Comparison of ENCODE assay signal across 24 cellular contexts in the genomic region with DNA sequence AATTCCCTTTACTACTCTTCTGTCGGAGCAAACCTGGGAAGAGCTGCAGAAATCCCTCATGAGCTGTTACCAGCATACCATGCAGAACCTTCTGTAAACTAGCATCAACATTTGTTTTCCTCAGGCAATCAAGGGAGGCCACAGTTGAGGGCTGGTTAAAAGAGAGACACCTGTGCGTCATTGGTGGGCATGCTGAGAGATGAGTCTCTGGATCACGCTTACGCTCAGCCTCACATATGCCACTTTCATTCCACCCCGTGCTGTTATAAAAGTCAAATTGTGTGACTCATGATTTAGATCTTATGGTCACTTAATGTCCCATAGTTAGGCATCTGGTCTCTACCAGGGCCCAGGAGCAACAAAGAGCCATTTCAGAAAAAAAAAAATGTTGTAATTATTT.
"Had no signal": no experiment of that assay in that cellular context is flagged by ENCODE, and none has a peak within 500 bp of the region (broad histone marks: within the 10 kb centered on the region; RNA-seq: fewer than 3 reads in every experiment).

No MANE protein-coding gene starts in this region.

- H3K36me3 Mint-ChIP-seq: natural killer cell treated with Interleukin-12 subunit alpha and Interleukin-12 subunit beta and Interleukin-15 and Interleukin-18, amount 100 ng/mL, for 72 hours; stimulated activated effector memory CD8-positive, alpha-beta T cell treated with anti-CD3 and anti-CD28 coated beads, Interleukin-12 subunit alpha, Interleukin-12 subunit beta, amount 100 ng/mL, for 72 hours had no signal

- H3K27ac Mint-ChIP-seq: immature natural killer cell; natural killer cell treated with Interleukin-12 subunit alpha and Interleukin-12 subunit beta and Interleukin-15 and Interleukin-18, amount 100 ng/mL, for 72 hours; stimulated activated effector memory CD8-positive, alpha-beta T cell treated with anti-CD3 and anti-CD28 coated beads, Interleukin-12 subunit alpha, Interleukin-12 subunit beta, amount 100 ng/mL, for 72 hours had no signal

- H3K27ac ChIP-seq: dorsolateral prefrontal cortex, lower lobe of right lung, neutrophil, parathyroid adenoma, prostate gland, right atrium auricular region, stomach, thyroid gland, vagina had no signal

- H3K4me3 Mint-ChIP-seq: immature natural killer cell; naive B cell; natural killer cell treated with Interleukin-12 subunit alpha and Interleukin-12 subunit beta and Interleukin-15 and Interleukin-18, amount 100 ng/mL, for 72 hours; neural crest cell; stimulated activated effector memory CD8-positive, alpha-beta T cell treated with anti-CD3 and anti-CD28 coated beads, Interleukin-12 subunit alpha, Interleukin-12 subunit beta, amount 100 ng/mL, for 72 hours had no signal

- H3K4me1 Mint-ChIP-seq: immature natural killer cell; naive B cell; neural crest cell; stimulated activated effector memory CD8-positive, alpha-beta T cell treated with anti-CD3 and anti-CD28 coated beads, Interleukin-12 subunit alpha, Interleukin-12 subunit beta, amount 100 ng/mL, for 72 hours had no signal

- H3K27me3 ChIP-seq: dorsolateral prefrontal cortex, neutrophil, right atrium auricular region, stomach, thyroid gland, vagina had no signal

- H3K4me3 ChIP-seq: dorsolateral prefrontal cortex, lower lobe of right lung, prostate gland, right atrium auricular region, stomach, thyroid gland, vagina had no signal

- H3K9me3 ChIP-seq: lower lobe of right lung, neutrophil, prostate gland, thyroid gland, vagina had no signal

- H3K79me2 ChIP-seq: parathyroid adenoma had no signal

- H2AFZ ChIP-seq: parathyroid adenoma had no signal

- H3K4me1 ChIP-seq: lower lobe of right lung, parathyroid adenoma, prostate gland, right atrium auricular region, stomach, thyroid gland, vagina had no signal

- H3K27me3 Mint-ChIP-seq: naive B cell; natural killer cell treated with Interleukin-12 subunit alpha and Interleukin-12 subunit beta and Interleukin-15 and Interleukin-18, amount 100 ng/mL, for 72 hours had no signal

- H3K36me3 ChIP-seq: lower lobe of right lung, neutrophil, prostate gland, right atrium auricular region, stomach, thyroid gland, vagina had no signal

- DNase-seq: dorsolateral prefrontal cortex; effector CD4-positive, alpha-beta T cell; hypothalamus; immature natural killer cell; islet precursor cell; kidney glomerular epithelial cell; left colon; left ventricle myocardium superior; lower lobe of right lung; naive B cell; stimulated activated CD4-positive, alpha-beta T cell treated with anti-CD3 and anti-CD28 coated beads, Interleukin-2, amount 100 ng/mL, for 24 hours; stimulated activated CD4-positive, alpha-beta T cell treated with anti-CD3 and anti-CD28 coated beads, Interleukin-4, amount 100 ng/mL, for 24 hours; stimulated activated naive CD4-positive, alpha-beta T cell treated with Interleukin-2 at 50 U/mL for 16 hours; stomach; thyroid gland; trophoblast cell had no signal
